In genomic region chr1:162186406-162186805, GRCh38 we compare ENCODE assay signal across 20 cellular contexts.
DNase-seq lines count a peak whose midpoint lies in the region; ATAC-seq, FAIRE-seq and TF ChIP-seq lines count a peak whose summit lies in the region.
"Had no signal": no experiment of that assay in that cellular context is flagged by ENCODE, and none has a peak within 500 bp of the region (broad histone marks: within the 10 kb centered on the region; RNA-seq: fewer than 3 reads in every experiment).

No MANE protein-coding gene starts in this region.

- no peaks in the 10 kb centered on the region for H3K27me3 Mint-ChIP-seq in chondrocyte (ENCODE audit: low read depth)

- no peaks in the 10 kb centered on the region for H3K9me3 Mint-ChIP-seq in chondrocyte (ENCODE audit: low read depth)

- no peak for TF ChIP-seq CTCF in D721Med (IDR thresholded peaks at IDR 0.05; ENCODE audit: insufficient read depth, missing control alignments)
- no peak for TF ChIP-seq CTCF in chondrocyte (IDR thresholded peaks at IDR 0.05)

- ATAC-seq in GM18519 (IDR thresholded peaks at IDR 0.05; ENCODE audit: low FRiP score, unreplicated experiment) (no peak), esophagus mucosa (no peak)

- H3K4me1 Mint-ChIP-seq in chondrocyte (ENCODE audit: low read depth), result peaks cover 40% of the 10 kb centered on the region
- H3K4me1 Mint-ChIP-seq: CD4-positive, alpha-beta memory T cell; CD4-positive, CD25-positive, alpha-beta regulatory T cell; CD8-positive, alpha-beta memory T cell had no signal

- peak overlapping the region; percentile 60 for H3K27ac Mint-ChIP-seq in chondrocyte (ENCODE audit: unreplicated experiment)
- H3K27ac Mint-ChIP-seq: CD14-positive monocyte; CD4-positive, alpha-beta memory T cell; CD4-positive, CD25-positive, alpha-beta regulatory T cell; CD8-positive, alpha-beta memory T cell had no signal

- no peaks in the 10 kb centered on the region for H3K36me3 Mint-ChIP-seq in chondrocyte (ENCODE audit: low read depth)
- H3K36me3 Mint-ChIP-seq: CD14-positive monocyte; CD4-positive, alpha-beta memory T cell; CD4-positive, CD25-positive, alpha-beta regulatory T cell had no signal

- no peak for DNase-seq in D721Med (ENCODE audit: insufficient read length, low spot score)
- peak; percentile 44 for DNase-seq in NCI-H82 (lab: John Stamatoyannopoulos, UW)
- DNase-seq in chondrocyte (ENCODE audit: low spot score), result no peak
- no peak for DNase-seq in dermis blood vessel endothelial cell
- DNase-seq: 8988T; ACHN; BE2C; C1 segment of cervical spinal cord; CD4-positive, alpha-beta memory T cell; CD4-positive, CD25-positive, alpha-beta regulatory T cell; CD8-positive, alpha-beta memory T cell; COR-L47; DMS79 treated with DMSO at 0.1 percent for 48 hours; GF-D8 had no signal

- FAIRE-seq in D721Med (lab: Jason Lieb, UNC), result peak; percentile 95
- FAIRE-seq: A204.1, G401.6, GM12891 had no signal

- no peak overlapping the region for H3K4me3 Mint-ChIP-seq in chondrocyte (ENCODE audit: unreplicated experiment)
- H3K4me3 Mint-ChIP-seq: CD14-positive monocyte; CD4-positive, alpha-beta memory T cell; CD4-positive, CD25-positive, alpha-beta regulatory T cell; CD8-positive, alpha-beta memory T cell had no signal
